10 cellular contexts compared by ENCODE assay signal in genomic region chr14:67738740-67739504, GRCh38. TPM values are rescaled to one million over a fixed set of nuclear protein-coding genes. Genes with fewer than 3 reads are reported as not detected.
A peak's percentile ranks its signal among the peaks of the same experiment; 100 is the strongest.
DNase-seq lines count a peak whose midpoint lies in the region; ATAC-seq, FAIRE-seq and TF ChIP-seq lines count a peak whose summit lies in the region.
"Had no signal": no experiment of that assay in that cellular context is flagged by ENCODE, and none has a peak within 500 bp of the region (broad histone marks: within the 10 kb centered on the region; RNA-seq: fewer than 3 reads in every experiment).

No MANE protein-coding gene starts in this region.

- H3K4me1 Mint-ChIP-seq in CD4-positive, alpha-beta T cell (ENCODE audit: low read depth), result no peaks in the 10 kb centered on the region

- 10 to 19% methylated on average over 12 of the region's 12 CpGs for WGBS in body of pancreas, 2 donors
- 54 to 57% methylated on average over 12 of the region's 12 CpGs for WGBS in lower leg skin, 2 donors

- ATAC-seq in body of pancreas (peak; percentile 87), GM21367 (IDR thresholded peaks at IDR 0.05; ENCODE audit: unreplicated experiment) (no peak)
- no peak for ATAC-seq in CD4-positive, alpha-beta T cell (ENCODE audit: poor library complexity)

- H3K36me3 ChIP-seq in body of pancreas (replicated peaks in 1 of 2; ENCODE audit: insufficient read depth in 1 of 2, low read depth in 2 of 2), result no peaks in the 10 kb centered on the region

- no peaks in the 10 kb centered on the region for H3K27me3 ChIP-seq in body of pancreas
- H3K27me3 ChIP-seq in CD4-positive, alpha-beta T cell (ENCODE audit: control insufficient read depth, insufficient read depth, low read length), result no peaks in the 10 kb centered on the region

- no peak overlapping the region for H3K4me3 Mint-ChIP-seq in CD4-positive, alpha-beta T cell

- H3K4me3 ChIP-seq in AG09309 (ENCODE audit: control insufficient read depth, low read depth, low read length) (no peak overlapping the region), body of pancreas (no peak overlapping the region), lower leg skin (ENCODE audit: low read depth, poor library complexity, severe bottlenecking) (no peak overlapping the region)

- H3K9me3 Mint-ChIP-seq in CD4-positive, alpha-beta T cell, result peaks cover 2% of the 10 kb centered on the region

- POLR2A ChIA-PET in CD4-positive, alpha-beta T cell (lab: Charles Lee), result no interaction called here

- H3K27ac ChIP-seq in body of pancreas, result peak overlapping the region; percentile 75 to 82 (median 78)
- no peak overlapping the region for H3K27ac ChIP-seq in CD4-positive, alpha-beta T cell (ENCODE audit: low read depth, low read length)

- TF ChIP-seq POLR2A in body of pancreas (IDR thresholded peaks at IDR 0.05) (no peak), lower leg skin (IDR thresholded peaks at IDR 0.05) (no peak)

- no peak overlapping the region for H3K27ac Mint-ChIP-seq in CD4-positive, alpha-beta T cell

- CTCF ChIA-PET in CD4-positive, alpha-beta T cell (lab: Charles Lee), result no interaction called here

- peak; percentile 94 for DNase-seq in AG09309 (ENCODE audit: low read depth)
- DNase-seq in HTR-8/SVneo (ENCODE audit: insufficient read length, low spot score), result peak; percentile 89
- peak; percentile 78 to 83 (median 80) for DNase-seq in body of pancreas
- peak; percentile 87 to 91 for DNase-seq in lower leg skin (ENCODE audit: low spot score in 2 of 2)
- no peak for DNase-seq in NCI-H1105 (lab: John Stamatoyannopoulos, UW)
- DNase-seq in AML-193 (lab: John Stamatoyannopoulos, UW), result no peak
- no peak for DNase-seq in CD4-positive, alpha-beta T cell

- TF ChIP-seq CTCF in AG09309 (IDR thresholded peaks at IDR 0.05; ENCODE audit: control insufficient read depth, insufficient read depth, low read depth, low read length, missing control alignments) (no peak), body of pancreas (IDR thresholded peaks at IDR 0.05) (no peak), lower leg skin (IDR thresholded peaks at IDR 0.05) (no peak)
- no peak for TF ChIP-seq CTCF in CD4-positive, alpha-beta T cell (IDR thresholded peaks at IDR 0.05)

- H3K9me3 ChIP-seq in body of pancreas, result no peaks in the 10 kb centered on the region
- H3K9me3 ChIP-seq in CD4-positive, alpha-beta T cell (ENCODE audit: control insufficient read depth, low read length), result no peaks in the 10 kb centered on the region

- intact Hi-C loops in body of pancreas (cut with DNase I), result no loop called here
- intact Hi-C loops in lower leg skin (cut with DNase I; ENCODE audit: low total_unique reads), result no loop called here
- intact Hi-C loops in CD4-positive, alpha-beta T cell (cut with DNase I, micrococcal nuclease), result no loop called here

- H3K36me3 Mint-ChIP-seq in CD4-positive, alpha-beta T cell (ENCODE audit: low read depth), result no peaks in the 10 kb centered on the region

- peaks cover 48% of the 10 kb centered on the region for H3K4me1 ChIP-seq in body of pancreas

- no peaks in the 10 kb centered on the region for H3K27me3 Mint-ChIP-seq in CD4-positive, alpha-beta T cell

- peak; percentile 93 for FAIRE-seq in HTR-8/SVneo (lab: Jason Lieb, UNC)

RNA-seq across cellular contexts. Expression of gene RDH12, which starts 37.2 kb away (rescaled TPM):
- total RNA-seq in body of pancreas (1 to 10 TPM; 2.0 to 3.6 TPM), lower leg skin (100 to 1,000 TPM in 2 of 4 donors, 10 to 100 TPM in 2; 70.4 to 106 (median 87.6) TPM)
- not detected for total RNA-seq in CD4-positive, alpha-beta T cell
- total RNA-seq: activated CD8-positive, alpha-beta memory T cell treated with anti-CD3 and anti-CD28 coated beads for 36 hours; pulmonary artery endothelial cell had no signal

RNA-seq across cellular contexts. Expression of gene RDH11, which starts 43.4 kb away (rescaled TPM):
- 10 to 100 TPM; 19.4 to 26.2 TPM for total RNA-seq in body of pancreas
- total RNA-seq in lower leg skin, result 10 to 100 TPM; 34.5 to 72.3 (median 49.1) TPM
- 10 to 100 TPM; 13.6 to 14.2 TPM for total RNA-seq in CD4-positive, alpha-beta T cell

Comparison
In these comparisons a context has a peak if more than half of its experiments do, and no peak if none do; other contexts are left out.
1. DNase-seq: peak in AG09309 (single experiment), HTR-8/SVneo (single experiment), body of pancreas (4 of 4) and lower leg skin (2 of 2); none in NCI-H1105 (single experiment), AML-193 (0 of 2) and CD4-positive, alpha-beta T cell (0 of 10).
2. RNA of gene RDH12, which starts 37.2 kb away (total RNA-seq): 70.4 to 106 TPM in lower leg skin; 2.0 to 3.6 TPM in body of pancreas and not detected in CD4-positive, alpha-beta T cell; every median in the first group is over 10 times any median in the second.